ENCODE assay signal across 8 cellular contexts in genomic region chr6:163414367-163415175, GRCh38. TPM values are rescaled to one million over a fixed set of nuclear protein-coding genes. Genes with fewer than 3 reads are reported as not detected.
DNase-seq lines count a peak whose midpoint lies in the region; ATAC-seq, FAIRE-seq and TF ChIP-seq lines count a peak whose summit lies in the region.

Gene QKI (plus strand): TSS chr6:163414718. CDS start chr6:163415194, 476 bp downstream.

- peak within 1 kb of the TSS; percentile 96 to 100 for H3K27ac ChIP-seq in A549

- FAIRE-seq in A549 (lab: Jason Lieb, UNC) = no peak

- POLR2A ChIA-PET in A549 (lab: Yijun Ruan, JAX) = no interaction called here

- H3K4me2 ChIP-seq in A549 = peak within 1 kb of the TSS; percentile 92

- TF ChIP-seq EP300 in A549 (IDR thresholded peaks at IDR 0.05) = no peak

- peaks cover 27% of the 10 kb centered on the region for H3K4me1 ChIP-seq in A549

- WGBS in A549 (ENCODE audit: missing lambda C conversion rate) = no CpG with 5 or more reads among the region's 141 CpGs

- DNase-seq in A549 (ENCODE audit: low read depth in 1 of 2, low spot score in 1 of 2) (peak in 1 of 2 experiments; percentile 66), NOMO-1 treated with DMSO at 0.1 percent for 48 hours (lab: John Stamatoyannopoulos, UW; ENCODE audit: unreplicated experiment) (peak; percentile 73), epithelial cell of esophagus (ENCODE audit: low read depth) (peak; percentile 77), mucosa of gallbladder (ENCODE audit: low spot score) (peak; percentile 81)
- DNase-seq in activated CD8-positive, alpha-beta memory T cell treated with anti-CD3 and anti-CD28 coated beads, Interleukin-2, amount 50 U/mL, for 48 hours = peak; percentile 88
- DNase-seq in stimulated activated CD8-positive, alpha-beta memory T cell treated with anti-CD3 and anti-CD28 coated beads, Interleukin-4, amount 100 ng/mL, for 24 hours (ENCODE audit: low read depth) = peak; percentile 73

- no peak for TF ChIP-seq RAD21 in A549 (conservative IDR thresholded peaks at IDR 0.05 in 1 of 2, IDR thresholded peaks at IDR 0.05 in 1 of 2)

- H3K4me3 ChIP-seq in A549 (peak within 1 kb of the TSS; percentile 91), epithelial cell of esophagus (ENCODE audit: low read length) (peak within 1 kb of the TSS; percentile 92)

- TF ChIP-seq CTCF in A549 (IDR thresholded peaks at IDR 0.05) (no peak), epithelial cell of esophagus (IDR thresholded peaks at IDR 0.05; ENCODE audit: insufficient read depth, low read depth, low read length, missing control alignments) (no peak)

- ATAC-seq in A549 (peak; percentile 12 to 68; a peak in 5 of 6 replicates), HG03066 (IDR thresholded peaks at IDR 0.05; ENCODE audit: low read depth, unreplicated experiment) (peak; percentile 28)

- CTCF ChIA-PET in A549 (lab: Yijun Ruan, JAX) = no interaction called here

- TF ChIP-seq POLR2A in A549 (IDR thresholded peaks at IDR 0.05; ENCODE audit: low read length) (peak; percentile 48; the same call in 1 of the 2 replicates), GM18526 (IDR thresholded peaks at IDR 0.05; ENCODE audit: extremely low read depth, insufficient read length) (peak; percentile 65)

- H3K9me3 ChIP-seq in A549 = no peaks in the 10 kb centered on the region

TF ChIP-seq in A549, 52 proteins besides CTCF, POLR2A, EP300 and RAD21:
- TF ChIP-seq REST (IDR thresholded peaks at IDR 0.05) (no peak), BCL3 (IDR thresholded peaks at IDR 0.05) (no peak; the same call in 2 of the 3 replicates), HEYL (CRISPR knock-in tag; IDR thresholded peaks at IDR 0.05) (no peak)

RNA-seq across cellular contexts. Expression of gene QKI, which starts in this region (rescaled TPM):
- polyA plus RNA-seq in A549 (2011; rRNA removed) (90.5 and 98.2 TPM in 2 replicates), A549 (2017; fragmentation: RNase III; extraction: RNeasy Plus Mini Kit Qiagen cat#74134 plus additional on column Dnase treatment) (69.5 to 74.5 TPM (median 71.9 TPM) in 3 replicates)
- 61.4 and 77.8 TPM in 2 replicates for polyA plus RNA-seq in A549 (2012; cell fraction: cytosol; rRNA removed)
- polyA plus RNA-seq in A549 (2012; cell fraction: nucleus; rRNA removed) = 50.1 and 51.2 TPM in 2 replicates
- polyA minus RNA-seq in A549 (2011; rRNA and poly(A)+ RNA removed) = 184 and 220 TPM in 2 replicates
- total RNA-seq in mucosa of gallbladder = 80.0 TPM
